In the genomic region with DNA sequence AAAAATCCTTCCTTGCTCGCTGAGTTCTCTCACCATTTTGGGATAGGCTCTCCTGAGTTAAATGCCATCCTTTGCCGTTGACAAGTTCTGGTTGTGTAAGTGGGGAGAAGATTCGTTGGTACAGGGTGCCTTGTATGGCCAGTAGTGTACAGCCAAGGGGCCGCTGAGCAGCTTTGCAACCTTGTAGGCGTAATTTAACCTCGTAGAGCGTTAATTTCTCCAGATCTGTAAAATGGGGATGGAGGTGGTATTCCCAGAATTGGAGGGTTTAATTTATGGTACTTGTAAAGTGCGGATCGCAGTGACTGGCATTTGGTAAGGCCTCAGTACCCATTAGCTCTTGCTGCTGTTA, we compare ENCODE assay signal across 8 cellular contexts. TPM values are rescaled to one million over a fixed set of nuclear protein-coding genes. Genes with fewer than 3 reads are reported as not detected.
DNase-seq lines count a peak whose midpoint lies in the region; ATAC-seq and TF ChIP-seq lines count a peak whose summit lies in the region.

No MANE protein-coding gene starts in this region.

- H3K27me3 ChIP-seq in left ventricle myocardium inferior (ENCODE audit: low read depth) (peaks cover 50% of the 10 kb centered on the region), mesendoderm (ENCODE audit: insufficient read depth, low read length, poor library complexity) (peaks cover 9% of the 10 kb centered on the region)

- DNase-seq in left ventricle myocardium inferior (no peak), left ventricle myocardium superior (no peak), mesendoderm (no peak), left colon (no peak), germinal center (ENCODE audit: low spot score) (no peak), LoVo (ENCODE audit: low spot score) (no peak)
- no peak for DNase-seq in activated naive CD8-positive, alpha-beta T cell treated with anti-CD3 and anti-CD28 coated beads, Interleukin-2, amount 10 ng/mL, durations not matched to agents 7 days and 5 days

- peak overlapping the region; percentile 26 for H3K56ac ChIP-seq in mesendoderm (ENCODE audit: low read length)

- H3K4me1 Mint-ChIP-seq in activated naive CD8-positive, alpha-beta T cell treated with anti-CD3 and anti-CD28 coated beads, Interleukin-2, amount 10 ng/mL, durations not matched to agents 7 days and 5 days = peaks cover 49% of the 10 kb centered on the region

- no peak overlapping the region for H2BK5ac ChIP-seq in mesendoderm (ENCODE audit: low read length)

- peaks cover 4% of the 10 kb centered on the region for H3K36me3 Mint-ChIP-seq in activated naive CD8-positive, alpha-beta T cell treated with anti-CD3 and anti-CD28 coated beads, Interleukin-2, amount 10 ng/mL, durations not matched to agents 7 days and 5 days

- peaks cover 30% of the 10 kb centered on the region for H3K4me1 ChIP-seq in left ventricle myocardium inferior
- H3K4me1 ChIP-seq in mesendoderm (ENCODE audit: control insufficient read depth, low read depth, low read length) = no peaks in the 10 kb centered on the region

- peak overlapping the region; percentile 75 for H3K4me3 Mint-ChIP-seq in activated naive CD8-positive, alpha-beta T cell treated with anti-CD3 and anti-CD28 coated beads, Interleukin-2, amount 10 ng/mL, durations not matched to agents 7 days and 5 days

- H2AK5ac ChIP-seq in mesendoderm (ENCODE audit: low read length) = no peak overlapping the region

- H3K79me1 ChIP-seq in mesendoderm (ENCODE audit: low read length) = no peaks in the 10 kb centered on the region

- H3K9me3 ChIP-seq in left ventricle myocardium inferior (replicated peaks) = no peaks in the 10 kb centered on the region

- peak overlapping the region; percentile 14 for H3K9ac ChIP-seq in mesendoderm (ENCODE audit: low read length)

- H3K36me3 ChIP-seq in left ventricle myocardium inferior (no peaks in the 10 kb centered on the region), mesendoderm (ENCODE audit: control insufficient read depth, insufficient read depth, low read length) (no peaks in the 10 kb centered on the region)

- H4K8ac ChIP-seq in mesendoderm (ENCODE audit: low read depth, low read length) = no peak overlapping the region

- H2BK15ac ChIP-seq in mesendoderm (replicated peaks; ENCODE audit: low read depth) = no peak overlapping the region

- no peak overlapping the region for H4K5ac ChIP-seq in mesendoderm (ENCODE audit: low read length)

- WGBS in mesendoderm (ENCODE audit: extremely low coverage, insufficient coverage, low lambda C conversion rate) = no CpG with 5 or more reads among the region's 9 CpGs

- POLR2A ChIA-PET in activated naive CD8-positive, alpha-beta T cell treated with anti-CD3 and anti-CD28 coated beads, Interleukin-2, amount 10 ng/mL, durations not matched to agents 7 days and 5 days (lab: Charles Lee) = interaction anchor here (0.6 to 4.8 kb wide), 22 partner anchors 9 to 220 kb away, joined by 3 to 63 read pairs (median 8); a partner anchor contains a TSS

- intact Hi-C loops in left ventricle myocardium inferior (cut with micrococcal nuclease) = no loop called here
- intact Hi-C loops in left ventricle myocardium superior (cut with micrococcal nuclease) = no loop called here
- intact Hi-C loops in left colon (cut with DNase I, micrococcal nuclease) = no loop called here

- no peak overlapping the region for H3K23ac ChIP-seq in mesendoderm (ENCODE audit: low read length)

- no peak overlapping the region for H2BK120ac ChIP-seq in mesendoderm (ENCODE audit: low read depth, low read length)

- ATAC-seq in left ventricle myocardium superior (no peak), left colon (no peak), HG03457 (IDR thresholded peaks at IDR 0.05; ENCODE audit: unreplicated experiment) (no peak)
- no peak for ATAC-seq in activated naive CD8-positive, alpha-beta T cell treated with anti-CD3 and anti-CD28 coated beads, Interleukin-2, amount 10 ng/mL, durations not matched to agents 7 days and 5 days (ENCODE audit: low read depth)

- H3K79me2 ChIP-seq in mesendoderm (ENCODE audit: control insufficient read depth, insufficient read depth, low read length) = no peaks in the 10 kb centered on the region

- H3K4ac ChIP-seq in mesendoderm (ENCODE audit: low read depth, low read length) = no peak overlapping the region

- peak overlapping the region; percentile 90 for H3K27ac Mint-ChIP-seq in activated naive CD8-positive, alpha-beta T cell treated with anti-CD3 and anti-CD28 coated beads, Interleukin-2, amount 10 ng/mL, durations not matched to agents 7 days and 5 days

- H3K4me3 ChIP-seq in left ventricle myocardium inferior (peak overlapping the region; percentile 81), mesendoderm (ENCODE audit: low read length) (no peak overlapping the region)

- peak overlapping the region; percentile 81 for H3K4me2 ChIP-seq in mesendoderm (ENCODE audit: low read length)

- H3K27ac ChIP-seq in left ventricle myocardium inferior (replicated peaks) (no peak overlapping the region), mesendoderm (ENCODE audit: low read depth, low read length) (no peak overlapping the region)

- no peaks in the 10 kb centered on the region for H3K9me3 Mint-ChIP-seq in activated naive CD8-positive, alpha-beta T cell treated with anti-CD3 and anti-CD28 coated beads, Interleukin-2, amount 10 ng/mL, durations not matched to agents 7 days and 5 days

- no peak for TF ChIP-seq CTCF in left ventricle myocardium inferior (IDR thresholded peaks at IDR 0.05; ENCODE audit: borderline replicate concordance)

- H3K18ac ChIP-seq in mesendoderm (ENCODE audit: low read length) = no peak overlapping the region

- no peaks in the 10 kb centered on the region for H3K27me3 Mint-ChIP-seq in activated naive CD8-positive, alpha-beta T cell treated with anti-CD3 and anti-CD28 coated beads, Interleukin-2, amount 10 ng/mL, durations not matched to agents 7 days and 5 days

RNA-seq across cellular contexts. Expression of a gene that starts 1.4 kb away (rescaled TPM):
- 3.7 TPM for total RNA-seq in left ventricle myocardium inferior
- total RNA-seq in left ventricle myocardium superior = 3.3 TPM
- 10 to 100 TPM; 10.4 to 10.9 TPM for total RNA-seq in activated naive CD8-positive, alpha-beta T cell treated with anti-CD3 and anti-CD28 coated beads, Interleukin-2, amount 10 ng/mL, durations not matched to agents 7 days and 5 days
- polyA plus RNA-seq in mesendoderm (2013, experiment 1 of 2) = 1.5 TPM
- 1.6 TPM for polyA plus RNA-seq in mesendoderm (2013, experiment 2 of 2)
- total RNA-seq in left colon = 1 to 10 TPM in 1 of 2 donors, under 1 TPM in 1; 0.70 to 2.3 TPM

RNA-seq across cellular contexts. Expression of a gene that starts 1.7 kb away (rescaled TPM):
- 0.08 TPM for total RNA-seq in left ventricle myocardium inferior
- total RNA-seq in left ventricle myocardium superior = not detected
- 1 to 10 TPM; 5.8 to 6.5 TPM for total RNA-seq in activated naive CD8-positive, alpha-beta T cell treated with anti-CD3 and anti-CD28 coated beads, Interleukin-2, amount 10 ng/mL, durations not matched to agents 7 days and 5 days
- 0.15 TPM for polyA plus RNA-seq in mesendoderm (2013, experiment 1 of 2)
- polyA plus RNA-seq in mesendoderm (2013, experiment 2 of 2) = 0.17 TPM
- under 1 TPM; 0.20 to 0.49 TPM for total RNA-seq in left colon

RNA-seq across cellular contexts. Expression of a gene that starts 44.8 kb away (rescaled TPM):
- 99.9 TPM for total RNA-seq in left ventricle myocardium inferior
- 92.1 TPM for total RNA-seq in left ventricle myocardium superior
- 10 to 100 TPM; 84.2 to 84.5 TPM for total RNA-seq in activated naive CD8-positive, alpha-beta T cell treated with anti-CD3 and anti-CD28 coated beads, Interleukin-2, amount 10 ng/mL, durations not matched to agents 7 days and 5 days
- 70.9 TPM for polyA plus RNA-seq in mesendoderm (2013, experiment 1 of 2)
- polyA plus RNA-seq in mesendoderm (2013, experiment 2 of 2) = 68.9 TPM
- 10 to 100 TPM; 24.2 to 38.3 TPM for total RNA-seq in left colon
